In genomic region chr3:184322731-184323487, GRCh38 we compare ENCODE assay signal across 9 cellular contexts. TPM values are rescaled to one million over a fixed set of nuclear protein-coding genes. Genes with fewer than 3 reads are reported as not detected.
DNase-seq lines count a peak whose midpoint lies in the region; ATAC-seq lines count a peak whose summit lies in the region.
"Had no signal": no experiment of that assay in that cellular context is flagged by ENCODE, and none has a peak within 500 bp of the region (broad histone marks: within the 10 kb centered on the region; RNA-seq: fewer than 3 reads in every experiment).

No MANE protein-coding gene starts in this region.

- H3K4me3 Mint-ChIP-seq in activated CD4-positive, alpha-beta T cell treated with anti-CD3 and anti-CD28 coated beads for 36 hours = no peak overlapping the region
- H3K4me3 Mint-ChIP-seq: activated T-cell treated with anti-CD3 and anti-CD28 coated beads, Interleukin-2, amount 50 U/mL, for 72 hours had no signal

- H3K27ac Mint-ChIP-seq in activated CD4-positive, alpha-beta T cell treated with anti-CD3 and anti-CD28 coated beads for 36 hours = peak overlapping the region; percentile 43
- H3K27ac Mint-ChIP-seq: activated T-cell treated with anti-CD3 and anti-CD28 coated beads, Interleukin-2, amount 50 U/mL, for 72 hours had no signal

- no peaks in the 10 kb centered on the region for H3K27me3 Mint-ChIP-seq in activated CD4-positive, alpha-beta T cell treated with anti-CD3 and anti-CD28 coated beads for 36 hours

- POLR2A ChIA-PET in activated CD4-positive, alpha-beta T cell treated with anti-CD3 and anti-CD28 coated beads for 36 hours (lab: Charles Lee) = no interaction called here

- no peak for ATAC-seq in activated CD4-positive, alpha-beta T cell treated with anti-CD3 and anti-CD28 coated beads for 36 hours
- ATAC-seq: activated T-cell treated with anti-CD3 and anti-CD28 coated beads, Interleukin-2, amount 50 U/mL, for 72 hours had no signal

- peaks cover 45% of the 10 kb centered on the region for H3K4me1 Mint-ChIP-seq in activated CD4-positive, alpha-beta T cell treated with anti-CD3 and anti-CD28 coated beads for 36 hours

- CTCF ChIA-PET in activated CD4-positive, alpha-beta T cell treated with anti-CD3 and anti-CD28 coated beads for 36 hours (lab: Charles Lee) = no interaction called here

- intact Hi-C loops in activated CD4-positive, alpha-beta T cell treated with anti-CD3 and anti-CD28 coated beads for 36 hours (cut with DNase I, micrococcal nuclease) = no loop called here

- peaks cover 82% of the 10 kb centered on the region for H3K36me3 Mint-ChIP-seq in activated CD4-positive, alpha-beta T cell treated with anti-CD3 and anti-CD28 coated beads for 36 hours (ENCODE audit: low read depth)

- no peaks in the 10 kb centered on the region for H3K9me3 Mint-ChIP-seq in activated CD4-positive, alpha-beta T cell treated with anti-CD3 and anti-CD28 coated beads for 36 hours (ENCODE audit: low read depth)
- H3K9me3 Mint-ChIP-seq: activated T-cell treated with anti-CD3 and anti-CD28 coated beads, Interleukin-2, amount 50 U/mL, for 72 hours had no signal

- no peak for DNase-seq in activated CD4-positive, alpha-beta T cell treated with anti-CD3 and anti-CD28 coated beads for 36 hours
- DNase-seq in activated CD4-positive, alpha-beta T cell treated with anti-CD3 and anti-CD28 coated beads, Interleukin-2, amount 50 U/mL, for 1 hour = no peak
- DNase-seq in fibroblast of gingiva (ENCODE audit: low read depth) = peak; percentile 87
- DNase-seq in stromal cell of bone marrow (ENCODE audit: low read depth) = peak; percentile 70
- no peak for DNase-seq in T-helper 2 cell
- no peak for DNase-seq in NAMALWA (ENCODE audit: low spot score)
- DNase-seq: activated T-cell treated with anti-CD3 and anti-CD28 coated beads, Interleukin-2, amount 50 U/mL, for 72 hours; DMS53; NCI-H2029 had no signal

RNA-seq across cellular contexts. Expression of gene EIF4G1, which starts 8.5 kb away (rescaled TPM):
- 100 to 1,000 TPM; 479 to 556 TPM for total RNA-seq in activated CD4-positive, alpha-beta T cell treated with anti-CD3 and anti-CD28 coated beads for 36 hours

RNA-seq across cellular contexts. Expression of gene FAM131A, which starts 14.5 kb away (rescaled TPM):
- total RNA-seq in activated CD4-positive, alpha-beta T cell treated with anti-CD3 and anti-CD28 coated beads for 36 hours = 1 to 10 TPM; 3.7 to 4.5 TPM

RNA-seq across cellular contexts. Expression of gene PSMD2, which starts 23.9 kb away (rescaled TPM):
- 100 to 1,000 TPM; 207 to 236 TPM for total RNA-seq in activated CD4-positive, alpha-beta T cell treated with anti-CD3 and anti-CD28 coated beads for 36 hours

RNA-seq across cellular contexts. Expression of gene CLCN2, which starts 38.5 kb away (rescaled TPM):
- total RNA-seq in activated CD4-positive, alpha-beta T cell treated with anti-CD3 and anti-CD28 coated beads for 36 hours = 1 to 10 TPM; 4.6 to 4.7 TPM

RNA-seq across cellular contexts. Expression of gene POLR2H, which starts 38.6 kb away (rescaled TPM):
- total RNA-seq in activated CD4-positive, alpha-beta T cell treated with anti-CD3 and anti-CD28 coated beads for 36 hours = 100 to 1,000 TPM; 130 to 143 TPM

Comparison
In these comparisons a context has a peak if more than half of its experiments do, and no peak if none do; other contexts are left out.
1. DNase-seq: peak in fibroblast of gingiva (single experiment) and stromal cell of bone marrow (single experiment); none in activated CD4-positive, alpha-beta T cell treated with anti-CD3 and anti-CD28 coated beads for 36 hours (single experiment), activated CD4-positive, alpha-beta T cell treated with anti-CD3 and anti-CD28 coated beads, Interleukin-2, amount 50 U/mL, for 1 hour (single experiment), T-helper 2 cell (0 of 5) and NAMALWA (single experiment).